9 cellular contexts compared by ENCODE assay signal in the genomic region with DNA sequence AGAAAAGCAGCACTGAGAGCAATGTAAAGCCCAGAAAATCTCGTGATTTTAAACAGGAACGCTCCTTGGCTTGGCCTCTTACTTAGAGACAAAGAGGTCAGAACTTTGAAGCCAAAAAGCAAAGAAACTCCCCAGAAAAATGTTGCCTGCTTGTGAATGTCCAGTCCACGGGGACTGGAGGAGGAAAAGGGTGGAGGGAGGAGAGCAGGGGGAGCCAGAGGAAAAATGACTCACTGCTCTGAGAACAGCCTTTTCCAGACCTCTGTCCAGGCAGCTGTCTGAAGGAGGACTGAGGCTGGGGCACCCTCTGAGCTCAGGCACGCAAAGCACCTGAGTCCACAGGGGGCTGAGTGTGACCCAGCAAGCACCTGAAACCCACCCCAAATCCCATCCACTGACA.
DNase-seq lines count a peak whose midpoint lies in the region; TF ChIP-seq lines count a peak whose summit lies in the region.
"Had no signal": no experiment of that assay in that cellular context is flagged by ENCODE, and none has a peak within 500 bp of the region (broad histone marks: within the 10 kb centered on the region; RNA-seq: fewer than 3 reads in every experiment).

No MANE protein-coding gene starts in this region.

- DNase-seq in BE2C = peak; percentile 47
- DNase-seq in T1000 (lab: John Stamatoyannopoulos, UW) = peak; percentile 30
- DNase-seq in foreskin fibroblast = peak; percentile 84 to 92
- no peak for DNase-seq in stimulated activated CD4-positive, alpha-beta T cell treated with anti-CD3 and anti-CD28 coated beads, Interleukin-4, amount 100 ng/mL, for 1 hour
- DNase-seq in activated T-cell treated with anti-CD3 and anti-CD28 coated beads, Interleukin-2, amount 50 U/mL, for 24 hours = no peak
- DNase-seq in GM20000 (ENCODE audit: low spot score) = no peak
- DNase-seq in stimulated activated CD8-positive, alpha-beta memory T cell treated with anti-CD3 and anti-CD28 coated beads, Interleukin-4, amount 100 ng/mL, for 48 hours = no peak
- DNase-seq: NCI-H2171 had no signal

- peaks cover 12% of the 10 kb centered on the region for H3K36me3 ChIP-seq in BE2C
- H3K36me3 ChIP-seq in parathyroid adenoma (ENCODE audit: control insufficient read depth, insufficient read depth, low read length) = no peaks in the 10 kb centered on the region

- TF ChIP-seq CTCF in BE2C (IDR thresholded peaks at IDR 0.05; ENCODE audit: low read depth, low read length) = no peak
- TF ChIP-seq CTCF in foreskin fibroblast (IDR thresholded peaks at IDR 0.05; ENCODE audit: low read depth, low read length) = no peak
- no peak for TF ChIP-seq CTCF in parathyroid adenoma (IDR thresholded peaks at IDR 0.05)
- no peak for TF ChIP-seq CTCF in GM20000 (IDR thresholded peaks at IDR 0.05; ENCODE audit: extremely low read depth, missing control alignments)

- peak overlapping the region; percentile 48 for H3K27ac ChIP-seq in parathyroid adenoma

- H3K27me3 ChIP-seq in BE2C (no peaks in the 10 kb centered on the region), parathyroid adenoma (ENCODE audit: control insufficient read depth, insufficient read depth, low read length) (no peaks in the 10 kb centered on the region)

- no peaks in the 10 kb centered on the region for H3K9me3 Mint-ChIP-seq in activated T-cell treated with anti-CD3 and anti-CD28 coated beads, Interleukin-2, amount 50 U/mL, for 24 hours

- H3K27ac Mint-ChIP-seq in activated T-cell treated with anti-CD3 and anti-CD28 coated beads, Interleukin-2, amount 50 U/mL, for 24 hours = no peak overlapping the region

- peaks cover 68% of the 10 kb centered on the region for H3K36me3 Mint-ChIP-seq in activated T-cell treated with anti-CD3 and anti-CD28 coated beads, Interleukin-2, amount 50 U/mL, for 24 hours (ENCODE audit: low read depth)

- no peak overlapping the region for H3K9ac ChIP-seq in parathyroid adenoma

- H3K4me2 ChIP-seq in parathyroid adenoma (ENCODE audit: low read length) = no peak overlapping the region

- H3K9me3 ChIP-seq in BE2C = no peaks in the 10 kb centered on the region
- H3K9me3 ChIP-seq in parathyroid adenoma (ENCODE audit: control insufficient read depth, low read length) = no peaks in the 10 kb centered on the region

- H2AFZ ChIP-seq in parathyroid adenoma = no peak overlapping the region

- no peaks in the 10 kb centered on the region for H3K27me3 Mint-ChIP-seq in activated T-cell treated with anti-CD3 and anti-CD28 coated beads, Interleukin-2, amount 50 U/mL, for 24 hours

- H3K4me3 ChIP-seq in BE2C (ENCODE audit: low read depth, low read length) (no peak overlapping the region), foreskin fibroblast (ENCODE audit: low read depth in 1 of 2, low read length in 2 of 2) (no peak overlapping the region), parathyroid adenoma (ENCODE audit: low read depth, low read length) (no peak overlapping the region)

- H3K4me1 ChIP-seq in BE2C = peaks cover 12% of the 10 kb centered on the region
- peaks cover 4% of the 10 kb centered on the region for H3K4me1 ChIP-seq in parathyroid adenoma

- no peak overlapping the region for H3K4me3 Mint-ChIP-seq in activated T-cell treated with anti-CD3 and anti-CD28 coated beads, Interleukin-2, amount 50 U/mL, for 24 hours

- H3K4me1 Mint-ChIP-seq in activated T-cell treated with anti-CD3 and anti-CD28 coated beads, Interleukin-2, amount 50 U/mL, for 24 hours (ENCODE audit: low read depth) = peaks cover 2% of the 10 kb centered on the region

- no peaks in the 10 kb centered on the region for H3K79me2 ChIP-seq in parathyroid adenoma

Comparison
In these comparisons a context has a peak if more than half of its experiments do, and no peak if none do; other contexts are left out.
1. DNase-seq: peak in BE2C (single experiment), T1000 (single experiment) and foreskin fibroblast (2 of 2); none in stimulated activated CD4-positive, alpha-beta T cell treated with anti-CD3 and anti-CD28 coated beads, Interleukin-4, amount 100 ng/mL, for 1 hour (single experiment), activated T-cell treated with anti-CD3 and anti-CD28 coated beads, Interleukin-2, amount 50 U/mL, for 24 hours (single experiment), GM20000 (single experiment) and stimulated activated CD8-positive, alpha-beta memory T cell treated with anti-CD3 and anti-CD28 coated beads, Interleukin-4, amount 100 ng/mL, for 48 hours (single experiment).